1 cellular context compared by ENCODE assay signal in the genomic region with DNA sequence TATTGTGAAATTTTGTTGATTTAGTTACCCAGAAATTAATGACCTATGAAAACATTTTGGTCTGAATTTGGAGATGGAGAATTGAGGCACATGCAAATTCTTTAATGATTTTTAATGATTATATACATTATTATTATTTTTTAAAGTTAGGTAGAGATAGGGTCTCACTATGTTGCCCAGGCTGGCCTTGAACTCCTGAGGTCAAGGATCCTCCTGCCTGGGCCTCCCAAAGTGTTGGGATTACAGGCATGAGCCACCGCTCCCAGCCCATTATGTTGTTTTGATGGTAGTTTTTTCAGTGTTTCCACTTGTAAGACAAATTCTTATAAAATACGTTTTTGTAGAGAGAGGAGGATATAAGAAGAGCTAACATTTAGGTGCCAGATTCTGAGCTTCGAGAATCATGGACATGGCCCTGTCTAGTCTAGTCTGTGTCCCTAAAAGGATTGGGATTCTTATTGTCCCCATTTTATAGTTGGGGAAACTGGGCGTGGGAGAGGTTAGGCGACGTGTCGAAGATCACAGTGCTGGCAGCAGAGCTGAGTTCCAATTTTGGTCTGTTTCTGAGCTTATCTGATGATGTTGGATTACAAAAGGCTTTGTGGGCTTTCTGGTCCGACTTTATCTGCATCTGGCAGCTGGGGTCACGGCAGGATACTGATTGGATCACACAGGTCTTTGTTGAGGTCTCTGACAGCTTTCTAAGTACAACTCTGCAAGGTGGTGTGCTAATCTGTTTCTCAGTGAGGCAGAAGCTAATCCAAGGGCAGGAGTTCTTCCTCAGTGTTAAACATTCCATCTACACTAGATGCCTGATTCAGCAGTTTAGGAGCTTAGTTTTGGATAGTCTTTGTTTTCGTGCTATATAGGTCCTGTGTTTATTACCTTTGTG.
TF ChIP-seq lines count a peak whose summit lies in the region.

No MANE protein-coding gene starts in this region.

TF ChIP-seq in IMR-90, 13 proteins besides CTCF, POLR2A, EP300 and RAD21:
- no peak for TF ChIP-seq NFE2L2 (IDR thresholded peaks at IDR 0.05; ENCODE audit: low read depth, low read length)
- TF ChIP-seq SMC3 (IDR thresholded peaks at IDR 0.05; ENCODE audit: low read depth, low read length), result no peak
- no peak for TF ChIP-seq BHLHE40 (IDR thresholded peaks at IDR 0.05; ENCODE audit: low read depth, low read length)
- TF ChIP-seq CEBPB (IDR thresholded peaks at IDR 0.05; ENCODE audit: low read depth, low read length), result no peak
- TF ChIP-seq RFX5 (IDR thresholded peaks at IDR 0.05; ENCODE audit: low read depth, low read length), result no peak
- no peak for TF ChIP-seq RCOR1 (IDR thresholded peaks at IDR 0.05; ENCODE audit: insufficient replicate concordance, low read length)
- no peak for TF ChIP-seq USF2 (IDR thresholded peaks at IDR 0.05; ENCODE audit: low read depth, low read length)
- no peak for TF ChIP-seq FOS (IDR thresholded peaks at IDR 0.05; ENCODE audit: low read depth, low read length)
